In the genomic region with DNA sequence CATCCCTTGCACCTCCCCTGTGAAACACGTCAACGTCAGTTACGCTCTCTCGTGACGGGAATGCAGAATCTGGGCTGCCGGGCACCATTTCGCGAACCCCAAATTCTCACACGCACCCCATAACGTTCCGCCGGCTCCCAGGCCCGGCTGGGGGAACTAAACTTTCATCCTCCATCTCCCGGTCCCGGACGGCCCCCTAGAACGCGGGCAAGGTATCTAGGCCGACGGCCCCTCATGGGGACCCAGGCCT, we compare ENCODE assay signal across 8 cellular contexts. TPM values are rescaled to one million over a fixed set of nuclear protein-coding genes. Genes with fewer than 3 reads are reported as not detected.
DNase-seq lines count a peak whose midpoint lies in the region; FAIRE-seq and TF ChIP-seq lines count a peak whose summit lies in the region.

No MANE protein-coding gene starts in this region.

- no peaks in the 10 kb centered on the region for H3K27me3 Mint-ChIP-seq in mesothelial cell of epicardium (ENCODE audit: low read depth)

- peak overlapping the region; percentile 100 for H3K27ac Mint-ChIP-seq in mesothelial cell of epicardium

- intact Hi-C loops in transverse colon (cut with DNase I; ENCODE audit: low total_unique reads) = no loop called here

- H3K4me3 Mint-ChIP-seq in mesothelial cell of epicardium = peak overlapping the region; percentile 98

- in situ Hi-C loops in transverse colon (cut with MboI; ENCODE audit: low pct_ligation_motif_present in 1 of 4, low pct_unique_long_range_greater_than_20kb in 1 of 4, low sequenced_read_pairs in 3 of 4) = no loop called here

- TF ChIP-seq EP300 in transverse colon (IDR thresholded peaks at IDR 0.05; ENCODE audit: low read depth) = no peak

- H3K27me3 ChIP-seq in transverse colon = no peaks in the 10 kb centered on the region

- H3K36me3 Mint-ChIP-seq in mesothelial cell of epicardium = peaks cover 9% of the 10 kb centered on the region

- WGBS in transverse colon (ENCODE audit: low coverage in 1 of 2), 2 donors = 0% methylated on average over 20 of the region's 20 CpGs; no CpG with 5 or more reads in 1 of the 2 donors

- peak overlapping the region; percentile 95 to 100 for H3K27ac ChIP-seq in coronary artery
- peak overlapping the region; percentile 97 to 99 (median 97) for H3K27ac ChIP-seq in transverse colon

- peaks cover 18% of the 10 kb centered on the region for H3K4me1 Mint-ChIP-seq in mesothelial cell of epicardium

- no peak for FAIRE-seq in GM18507 (lab: Jason Lieb, UNC)

- peaks cover 0 to 11% (median 4%) of the 10 kb centered on the region in 4 donors for H3K36me3 ChIP-seq in transverse colon

- peak overlapping the region; percentile 82 for H3K4me3 ChIP-seq in NB4 (ENCODE audit: low read depth, low read length)
- peak overlapping the region; percentile 81 for H3K4me3 ChIP-seq in coronary artery
- peak overlapping the region; percentile 65 to 82 (median 76) for H3K4me3 ChIP-seq in transverse colon

- H3K9me3 ChIP-seq in transverse colon = no peaks in the 10 kb centered on the region

- H3K9me3 Mint-ChIP-seq in mesothelial cell of epicardium = no peaks in the 10 kb centered on the region

- TF ChIP-seq POLR2A in NB4 (IDR thresholded peaks at IDR 0.05; ENCODE audit: extremely low read depth, insufficient read length) = no peak
- no peak for TF ChIP-seq POLR2A in transverse colon (IDR thresholded peaks at IDR 0.05)

- TF ChIP-seq CTCF in NB4 (IDR thresholded peaks at IDR 0.05; ENCODE audit: low read depth, low read length) (no peak), coronary artery (IDR thresholded peaks at IDR 0.05) (no peak), mesothelial cell of epicardium (IDR thresholded peaks at IDR 0.05; ENCODE audit: unreplicated experiment) (no peak), transverse colon (IDR thresholded peaks at IDR 0.05) (peak in 1 of 5 experiments; percentile 10)

- peaks cover 4 to 22% (median 7%) of the 10 kb centered on the region in 4 donors for H3K4me1 ChIP-seq in transverse colon

- DNase-seq in GM18507 (ENCODE audit: extremely low spot score, insufficient read length, low read depth) (peak; percentile 12), NB4 (ENCODE audit: low read depth) (peak; percentile 51), coronary artery (ENCODE audit: low spot score) (no peak), mesothelial cell of epicardium (ENCODE audit: low spot score in 2 of 2, unreplicated experiment in 2 of 2) (no peak), transverse colon (no peak), kidney tubule cell (ENCODE audit: low spot score) (no peak), NOMO-1 treated with DMSO at 0.1 percent for 48 hours (lab: John Stamatoyannopoulos, UW; ENCODE audit: unreplicated experiment) (no peak), NCI-H1417 (lab: John Stamatoyannopoulos, UW) (no peak)

RNA-seq across cellular contexts. Expression of gene DNAJC27, which starts 0.5 kb away (rescaled TPM):
- total RNA-seq in mesothelial cell of epicardium = 10.4 to 10.9 TPM (median 10.6 TPM) in 3 replicates
- total RNA-seq in transverse colon = 1 to 10 TPM; 4.0 to 7.6 (median 5.7) TPM

RNA-seq across cellular contexts. Expression of gene ADCY3, which starts 51.2 kb away (rescaled TPM):
- total RNA-seq in mesothelial cell of epicardium (38.6 to 42.4 TPM (median 41.3 TPM) in 3 replicates), transverse colon (10 to 100 TPM; 11.7 to 80.2 (median 22.6) TPM)

Comparison
In these comparisons a context has a peak if more than half of its experiments do, and no peak if none do; other contexts are left out.
1. DNase-seq: peak in GM18507 (single experiment) and NB4 (single experiment); none in coronary artery (single experiment), mesothelial cell of epicardium (0 of 2), transverse colon (single experiment), kidney tubule cell (single experiment), NOMO-1 treated with DMSO at 0.1 percent for 48 hours (single experiment) and NCI-H1417 (0 of 3).
2. Peak in every context shown above with its lines, with median percentiles within 50 percentile points of each other: H3K4me3 ChIP-seq.